In the genomic region with DNA sequence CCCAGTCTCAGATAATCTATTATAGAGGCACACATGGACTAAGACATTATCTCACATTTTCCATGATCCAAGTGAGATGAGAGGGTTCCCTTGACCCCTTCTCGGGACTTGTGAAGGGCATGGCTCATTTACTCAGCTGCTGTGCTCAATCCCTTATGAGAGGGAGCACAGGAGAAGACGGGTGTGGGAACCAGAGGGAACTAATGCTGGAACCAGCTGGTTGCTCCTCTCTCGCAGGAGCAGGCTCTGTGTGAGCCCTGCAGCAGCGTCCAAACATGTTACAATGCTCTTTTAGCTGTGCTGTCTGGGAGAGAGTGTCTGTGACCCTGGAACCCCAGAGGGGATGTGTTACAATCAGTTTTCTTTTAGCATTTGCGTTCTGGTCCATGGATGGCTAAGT, we compare ENCODE assay signal across 25 cellular contexts.
A peak's percentile ranks its signal among the peaks of the same experiment; 100 is the strongest.
DNase-seq lines count a peak whose midpoint lies in the region; ATAC-seq, FAIRE-seq and TF ChIP-seq lines count a peak whose summit lies in the region.
"Had no signal": no experiment of that assay in that cellular context is flagged by ENCODE, and none has a peak within 500 bp of the region (broad histone marks: within the 10 kb centered on the region; RNA-seq: fewer than 3 reads in every experiment).

No MANE protein-coding gene starts in this region.

- H3K14ac ChIP-seq in H1 (ENCODE audit: insufficient read length) (no peak overlapping the region), neuronal stem cell (ENCODE audit: low read length) (no peak overlapping the region)

- FAIRE-seq in H1 (lab: Jason Lieb, UNC): no peak
- FAIRE-seq in urothelium cell line (lab: Jason Lieb, UNC): no peak
- FAIRE-seq: GM12891, HepG2 had no signal

- H3K27me3 ChIP-seq in H1 (replicated peaks in 1 of 4; ENCODE audit: control insufficient read depth in 3 of 4, extremely low read depth in 1 of 4, insufficient read depth in 3 of 4, low read length in 3 of 4) (no peaks in the 10 kb centered on the region), neuronal stem cell (ENCODE audit: control insufficient read depth in 3 of 3, insufficient read depth in 3 of 3, low read depth in 1 of 3, low read length in 3 of 3) (no peaks in the 10 kb centered on the region), body of pancreas (no peaks in the 10 kb centered on the region)
- H3K27me3 ChIP-seq: BLaER1 treated with 17β-estradiol and CSF1 and Interleukin-3, amounts not matched to agents 10 nM and 100 nM; Peyer's patch had no signal

- H3K4ac ChIP-seq in H1 (replicated peaks; ENCODE audit: insufficient read length, low read depth, low read length) (no peak overlapping the region), neuronal stem cell (ENCODE audit: low read length) (no peak overlapping the region)

- TF ChIP-seq CTCF in H1 (IDR thresholded peaks at IDR 0.05; ENCODE audit: control extremely low read depth in 1 of 3, insufficient read depth in 1 of 3, low read depth in 1 of 3, low read length in 3 of 3) (no peak), progenitor cell of endocrine pancreas (IDR thresholded peaks at IDR 0.05; ENCODE audit: unreplicated experiment) (no peak), body of pancreas (IDR thresholded peaks at IDR 0.05) (no peak)

- H3K79me2 ChIP-seq in H1 (ENCODE audit: control insufficient read depth in 1 of 2, insufficient read depth in 2 of 2, low read length in 2 of 2): no peaks in the 10 kb centered on the region

- H3K23me2 ChIP-seq in H1 (ENCODE audit: low read depth, low read length): no peaks in the 10 kb centered on the region; the same call in 1 of the 2 replicates

- H4K8ac ChIP-seq in H1 (ENCODE audit: extremely low read depth, insufficient read depth, low read length) (peak overlapping the region; percentile 41; the same call in 1 of the 2 replicates), neuronal stem cell (ENCODE audit: low read depth, low read length) (no peak overlapping the region)

- peaks cover 5% of the 10 kb centered on the region for H3K4me1 Mint-ChIP-seq in progenitor cell of endocrine pancreas (ENCODE audit: low read depth)
- H3K4me1 Mint-ChIP-seq: CD4-positive, alpha-beta memory T cell had no signal

- H2BK15ac ChIP-seq in H1 (ENCODE audit: low read length) (no peak overlapping the region), neuronal stem cell (ENCODE audit: low read length) (no peak overlapping the region)

- TF ChIP-seq RAD21 in H1 (IDR thresholded peaks at IDR 0.05 in 1 of 2, conservative IDR thresholded peaks at IDR 0.05 in 1 of 2; ENCODE audit: low read depth in 2 of 2, low read length in 2 of 2): no peak

- no peaks in the 10 kb centered on the region for H3K27me3 Mint-ChIP-seq in progenitor cell of endocrine pancreas
- H3K27me3 Mint-ChIP-seq: CD4-positive, alpha-beta memory T cell had no signal

- H3K9ac ChIP-seq in H1 (replicated peaks in 1 of 4; ENCODE audit: extremely low read depth in 1 of 4, low read depth in 3 of 4, low read length in 3 of 4) (no peak overlapping the region), neuronal stem cell (ENCODE audit: low read depth, low read length, poor library complexity) (no peak overlapping the region)
- H3K9ac ChIP-seq: BLaER1 treated with 17β-estradiol and CSF1 and Interleukin-3, amounts not matched to agents 10 nM and 100 nM; GM23248 had no signal

- H2AK5ac ChIP-seq in H1 (ENCODE audit: low read depth, low read length): no peak overlapping the region
- H2AK5ac ChIP-seq in neuronal stem cell (ENCODE audit: low read depth, low read length): no peak overlapping the region

- H3K4me2 ChIP-seq in H1 (ENCODE audit: insufficient read depth in 1 of 2, low read depth in 2 of 2, low read length in 2 of 2) (no peak overlapping the region), neuronal stem cell (ENCODE audit: insufficient read depth, low read length, poor library complexity, severe bottlenecking) (no peak overlapping the region)
- H3K4me2 ChIP-seq: BLaER1 treated with 17β-estradiol and CSF1 and Interleukin-3, amounts not matched to agents 10 nM and 100 nM had no signal

- DNase-seq in H1 (ENCODE audit: low read depth in 1 of 2, low spot score in 2 of 2) (no peak), left cardiac atrium (no peak), neuronal stem cell (ENCODE audit: low spot score) (no peak), urothelium cell line (ENCODE audit: low spot score) (peak; percentile 1), progenitor cell of endocrine pancreas (ENCODE audit: low spot score, unreplicated experiment) (no peak), GDM1 (lab: John Stamatoyannopoulos, UW) (no peak), body of pancreas (no peak)
- DNase-seq: ACHN; Caco-2; CD4-positive, alpha-beta memory T cell; DND-41; GM23248; HCEC 1CT; KBM-7; NCI-H1092 treated with DMSO at 0.1 percent for 48 hours; NCI-H1694 treated with DMSO at 0.1 percent for 48 hours; NCI-H2081 treated with DMSO at 0.1 percent for 48 hours; NCI-H2171 treated with DMSO at 0.1 percent for 48 hours; NCI-H524 treated with DMSO at 0.1 percent for 48 hours; NCI-H82; Peyer's patch had no signal

- H2BK12ac ChIP-seq in H1 (ENCODE audit: low read depth, low read length) (no peak overlapping the region), neuronal stem cell (ENCODE audit: low read length) (no peak overlapping the region)

- H3K4me1 ChIP-seq in H1 (replicated peaks in 1 of 4; ENCODE audit: control insufficient read depth in 3 of 4, insufficient read depth in 4 of 4, low read length in 3 of 4) (no peaks in the 10 kb centered on the region; a peak in 1 of 7 replicates), neuronal stem cell (ENCODE audit: control insufficient read depth in 2 of 2, insufficient read depth in 1 of 2, low read depth in 1 of 2, low read length in 2 of 2) (no peaks in the 10 kb centered on the region), body of pancreas (no peaks in the 10 kb centered on the region)
- H3K4me1 ChIP-seq: BLaER1 treated with 17β-estradiol and CSF1 and Interleukin-3, amounts not matched to agents 10 nM and 100 nM; Caco-2; Peyer's patch had no signal

- H2BK120ac ChIP-seq in H1 (replicated peaks; ENCODE audit: low read depth, low read length) (no peak overlapping the region), neuronal stem cell (ENCODE audit: low read depth, low read length) (no peak overlapping the region)

- no peak overlapping the region for H2BK20ac ChIP-seq in H1 (ENCODE audit: low read length)

- H3K27ac ChIP-seq in H1 (ENCODE audit: low read depth, low read length): no peak overlapping the region
- no peak overlapping the region for H3K27ac ChIP-seq in neuronal stem cell (replicated peaks; ENCODE audit: low read length)
- no peak overlapping the region for H3K27ac ChIP-seq in body of pancreas
- H3K27ac ChIP-seq: BLaER1 treated with 17β-estradiol and CSF1 and Interleukin-3, amounts not matched to agents 10 nM and 100 nM; GM23248; HL-60; Peyer's patch had no signal

- no peak overlapping the region for H4K5ac ChIP-seq in H1 (ENCODE audit: insufficient read length, low read depth, low read length)

- H3K18ac ChIP-seq in H1 (ENCODE audit: extremely low read depth, low read length) (no peak overlapping the region), neuronal stem cell (ENCODE audit: low read length) (no peak overlapping the region)

- H3K4me3 Mint-ChIP-seq in progenitor cell of endocrine pancreas (ENCODE audit: low read depth): no peak overlapping the region
- H3K4me3 Mint-ChIP-seq: CD4-positive, alpha-beta memory T cell had no signal

- WGBS in H1 (ENCODE audit: extremely low coverage in 1 of 2, insufficient coverage in 1 of 2, insufficient read length in 1 of 2, insufficient replicate concordance in 2 of 2, low coverage in 1 of 2, low lambda C conversion rate in 2 of 2, missing lambda C conversion rate in 1 of 2), 2 experiments: 91% methylated on average over 5 of the region's 5 CpGs; no CpG with 5 or more reads in 1 of the 2 experiments
- WGBS in neuronal stem cell (ENCODE audit: extremely low coverage in 2 of 2, insufficient read length in 2 of 2, insufficient replicate concordance in 1 of 2), 2 donors: no CpG with 5 or more reads among the region's 5 CpGs
- 48 to 60% methylated on average over 5 of the region's 5 CpGs for WGBS in body of pancreas, 2 donors

- no peak overlapping the region for H2BK5ac ChIP-seq in H1 (ENCODE audit: low read depth, low read length)
- no peak overlapping the region for H2BK5ac ChIP-seq in neuronal stem cell (ENCODE audit: low read length)

- H3K79me1 ChIP-seq in H1 (ENCODE audit: low read depth, low read length) (no peaks in the 10 kb centered on the region), neuronal stem cell (ENCODE audit: low read depth, low read length) (no peaks in the 10 kb centered on the region)

- no peaks in the 10 kb centered on the region for H4K20me1 ChIP-seq in H1 (replicated peaks in 1 of 2; ENCODE audit: control insufficient read depth in 1 of 2, insufficient read depth in 2 of 2, low read length in 2 of 2)
- H4K20me1 ChIP-seq: BLaER1 treated with 17β-estradiol and CSF1 and Interleukin-3, amounts not matched to agents 10 nM and 100 nM had no signal

- H3K36me3 ChIP-seq in H1 (ENCODE audit: control insufficient read depth in 2 of 4, insufficient read depth in 4 of 4, low read length in 3 of 4) (no peaks in the 10 kb centered on the region), neuronal stem cell (replicated peaks in 1 of 2; ENCODE audit: control insufficient read depth in 2 of 2, insufficient read depth in 2 of 2, low read length in 2 of 2) (no peaks in the 10 kb centered on the region), body of pancreas (replicated peaks in 1 of 2; ENCODE audit: insufficient read depth in 1 of 2, low read depth in 2 of 2) (no peaks in the 10 kb centered on the region)
- H3K36me3 ChIP-seq: BLaER1 treated with 17β-estradiol and CSF1 and Interleukin-3, amounts not matched to agents 10 nM and 100 nM; Peyer's patch had no signal

- H3K4me3 ChIP-seq in H1 (ENCODE audit: extremely low read depth in 1 of 4, insufficient read depth in 2 of 4, low read depth in 3 of 4, low read length in 4 of 4) (no peak overlapping the region), neuronal stem cell (ENCODE audit: low read length in 2 of 2) (no peak overlapping the region), body of pancreas (no peak overlapping the region)
- H3K4me3 ChIP-seq: BLaER1 treated with 17β-estradiol and CSF1 and Interleukin-3, amounts not matched to agents 10 nM and 100 nM; GM23248; Peyer's patch had no signal

- peaks cover 8% of the 10 kb centered on the region for H3K9me3 Mint-ChIP-seq in progenitor cell of endocrine pancreas (ENCODE audit: low read depth)

- H3K23ac ChIP-seq in H1 (ENCODE audit: insufficient read length) (no peak overlapping the region), neuronal stem cell (ENCODE audit: low read depth, low read length, poor library complexity) (no peak overlapping the region)

- peaks cover 2 to 7% of the 10 kb centered on the region in 2 experiments; a peak in 2 of 4 replicates for H3K9me3 ChIP-seq in H1 (ENCODE audit: insufficient read depth in 2 of 2, low read depth in 1 of 2, low read length in 1 of 2)
- H3K9me3 ChIP-seq in neuronal stem cell (replicated peaks in 1 of 2; ENCODE audit: control insufficient read depth in 2 of 2, insufficient read depth in 1 of 2, low read depth in 1 of 2, low read length in 2 of 2): no peaks in the 10 kb centered on the region
- H3K9me3 ChIP-seq in body of pancreas: no peaks in the 10 kb centered on the region
- H3K9me3 ChIP-seq: Caco-2 had no signal

- H4K91ac ChIP-seq in H1 (replicated peaks; ENCODE audit: insufficient read length, low read length) (no peak overlapping the region), neuronal stem cell (ENCODE audit: low read depth, low read length, poor library complexity) (no peak overlapping the region)

- intact Hi-C loops in left cardiac atrium (cut with DNase I): no loop called here
- intact Hi-C loops in body of pancreas (cut with DNase I): no loop called here

- POLR2A ChIA-PET in H1 (lab: Charles Lee; ENCODE audit: partially characterized antibody): no interaction called here

- peaks cover 4% of the 10 kb centered on the region for H3K36me3 Mint-ChIP-seq in progenitor cell of endocrine pancreas (ENCODE audit: insufficient read depth)
- H3K36me3 Mint-ChIP-seq: CD4-positive, alpha-beta memory T cell had no signal

- CTCF ChIA-PET in H1 (lab: Charles Lee; ENCODE audit: partially characterized antibody): no interaction called here

- H3K56ac ChIP-seq in H1 (replicated peaks; ENCODE audit: insufficient read length, low read depth, low read length): no peak overlapping the region

- TF ChIP-seq POLR2A in H1 (IDR thresholded peaks at IDR 0.05; ENCODE audit: control extremely low read depth in 1 of 2, low read depth in 2 of 2, low read length in 2 of 2) (no peak), body of pancreas (IDR thresholded peaks at IDR 0.05) (no peak)

- no peak for TF ChIP-seq EP300 in H1 (IDR thresholded peaks at IDR 0.05; ENCODE audit: borderline replicate concordance in 1 of 2, low read depth in 2 of 2, low read length in 2 of 2)

- peak; percentile 12 to 62 for ATAC-seq in left cardiac atrium
- no peak for ATAC-seq in body of pancreas
- ATAC-seq: HepG2 had no signal

- no peak overlapping the region for H2AFZ ChIP-seq in H1 (ENCODE audit: low read length)
- H2AFZ ChIP-seq in neuronal stem cell (ENCODE audit: low read length): peak overlapping the region; percentile 81
- H2AFZ ChIP-seq: GM23248 had no signal

- H3K27ac Mint-ChIP-seq in progenitor cell of endocrine pancreas: no peak overlapping the region
- H3K27ac Mint-ChIP-seq: CD4-positive, alpha-beta memory T cell had no signal
